In genomic region chr20:51456511-51457280, GRCh38 we compare ENCODE assay signal across 8 cellular contexts.
DNase-seq lines count a peak whose midpoint lies in the region; ATAC-seq and TF ChIP-seq lines count a peak whose summit lies in the region.

No MANE protein-coding gene starts in this region.

- POLR2A ChIA-PET in CD8-positive, alpha-beta memory T cell (lab: Charles Lee), result interaction anchor here (0.7 kb wide), 1 partner anchor 574 kb away, joined by 3 read pairs; no protein-coding TSS in a partner anchor

- H3K4me1 ChIP-seq in CD8-positive, alpha-beta memory T cell (ENCODE audit: insufficient read depth, low read length), result peaks cover 5% of the 10 kb centered on the region
- H3K4me1 ChIP-seq in foreskin keratinocyte, result peaks cover 10% of the 10 kb centered on the region

- H3K27me3 ChIP-seq in CD8-positive, alpha-beta memory T cell (ENCODE audit: insufficient read depth, low read length, poor library complexity, severe bottlenecking), result no peaks in the 10 kb centered on the region
- H3K27me3 ChIP-seq in MG63 (no peaks in the 10 kb centered on the region), foreskin keratinocyte (no peaks in the 10 kb centered on the region)

- no peak for DNase-seq in CD8-positive, alpha-beta memory T cell
- DNase-seq in MG63 (peak; percentile 96), foreskin keratinocyte (peak; percentile 83 to 92), nephron progenitor cell (peak; percentile 28), GM20000 (ENCODE audit: low spot score) (no peak)
- DNase-seq in stimulated activated naive CD4-positive, alpha-beta T cell treated with Interleukin-2 at 50 U/mL for 16 hours (lab: John Stamatoyannopoulos, UW), result no peak

- CTCF ChIA-PET in CD8-positive, alpha-beta memory T cell (lab: Charles Lee), result no interaction called here

- TF ChIP-seq CTCF in VCaP (conservative IDR thresholded peaks at IDR 0.05) (no peak), foreskin keratinocyte (conservative IDR thresholded peaks at IDR 0.05) (no peak), nephron progenitor cell (IDR thresholded peaks at IDR 0.05) (no peak), GM20000 (IDR thresholded peaks at IDR 0.05; ENCODE audit: extremely low read depth, missing control alignments) (no peak)

- no peaks in the 10 kb centered on the region for H3K27me3 Mint-ChIP-seq in CD8-positive, alpha-beta memory T cell
- peaks cover 11% of the 10 kb centered on the region for H3K27me3 Mint-ChIP-seq in nephron progenitor cell (ENCODE audit: low read depth, poor library complexity)

- no peaks in the 10 kb centered on the region for H3K9me3 Mint-ChIP-seq in CD8-positive, alpha-beta memory T cell
- peaks cover 15% of the 10 kb centered on the region for H3K9me3 Mint-ChIP-seq in nephron progenitor cell

- H3K4me1 Mint-ChIP-seq in CD8-positive, alpha-beta memory T cell, result peaks cover 27 to 57% (median 53%) of the 10 kb centered on the region in 3 donors
- peaks cover 33% of the 10 kb centered on the region for H3K4me1 Mint-ChIP-seq in nephron progenitor cell

- peak overlapping the region in 3 of 7 donors; percentile 17 to 74 (median 49) for H3K4me3 Mint-ChIP-seq in CD8-positive, alpha-beta memory T cell
- no peak overlapping the region for H3K4me3 Mint-ChIP-seq in nephron progenitor cell

- H3K36me3 Mint-ChIP-seq in CD8-positive, alpha-beta memory T cell, result peaks cover 17 to 87% (median 40%) of the 10 kb centered on the region in 3 donors
- peaks cover 13% of the 10 kb centered on the region for H3K36me3 Mint-ChIP-seq in nephron progenitor cell (ENCODE audit: low read depth)

- no peak overlapping the region for H3K4me3 ChIP-seq in CD8-positive, alpha-beta memory T cell (ENCODE audit: low read length)
- H3K4me3 ChIP-seq in MG63, result no peak overlapping the region

- peaks cover 38% of the 10 kb centered on the region for H3K36me3 ChIP-seq in CD8-positive, alpha-beta memory T cell (ENCODE audit: insufficient read depth, low read length)
- H3K36me3 ChIP-seq in MG63, result no peaks in the 10 kb centered on the region

- H3K27ac ChIP-seq in CD8-positive, alpha-beta memory T cell (ENCODE audit: low read depth, low read length), result no peak overlapping the region
- H3K27ac ChIP-seq in VCaP, result peak overlapping the region; percentile 59
- H3K27ac ChIP-seq in foreskin keratinocyte, result peak overlapping the region; percentile 15

- peak overlapping the region; percentile 23 to 86 (median 65) for H3K27ac Mint-ChIP-seq in CD8-positive, alpha-beta memory T cell
- H3K27ac Mint-ChIP-seq in nephron progenitor cell, result peak overlapping the region; percentile 69

- no peaks in the 10 kb centered on the region for H3K9me3 ChIP-seq in CD8-positive, alpha-beta memory T cell (ENCODE audit: low read length)
- peaks cover 2% of the 10 kb centered on the region; the same call in 1 of the 2 replicates for H3K9me3 ChIP-seq in MG63

- ATAC-seq in foreskin keratinocyte, result peak; percentile 91
- ATAC-seq in GM19395 (IDR thresholded peaks at IDR 0.05; ENCODE audit: unreplicated experiment), result no peak

Comparison
In these comparisons a context has a peak if more than half of its experiments do, and no peak if none do; other contexts are left out.
1. DNase-seq: peak in MG63 (single experiment), foreskin keratinocyte (2 of 2) and nephron progenitor cell (single experiment); none in CD8-positive, alpha-beta memory T cell (0 of 5), GM20000 (single experiment) and stimulated activated naive CD4-positive, alpha-beta T cell treated with Interleukin-2 at 50 U/mL for 16 hours (single experiment).